Comparison of ENCODE assay signal across 10 cellular contexts in the genomic region with DNA sequence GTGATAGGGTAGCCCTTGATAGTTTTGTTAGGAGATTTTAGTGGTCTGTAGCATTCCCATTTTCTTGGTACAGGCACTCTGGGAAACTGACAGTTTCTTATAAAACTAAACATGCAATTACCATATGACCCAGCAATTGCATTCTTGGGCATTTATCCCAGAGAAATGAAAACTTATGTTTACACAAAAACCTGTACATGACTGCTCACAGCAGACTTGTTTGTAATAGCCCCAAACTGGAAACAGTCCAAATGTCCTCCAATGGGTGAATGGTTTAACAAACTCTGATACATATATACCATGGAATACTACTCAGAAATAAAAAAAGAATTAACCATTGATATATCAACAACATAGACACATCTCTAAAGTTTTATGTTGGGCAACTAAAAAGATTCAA.
DNase-seq lines count a peak whose midpoint lies in the region; ATAC-seq and TF ChIP-seq lines count a peak whose summit lies in the region.
"Had no signal": no experiment of that assay in that cellular context is flagged by ENCODE, and none has a peak within 500 bp of the region (broad histone marks: within the 10 kb centered on the region; RNA-seq: fewer than 3 reads in every experiment).

No MANE protein-coding gene starts in this region.

- no peaks in the 10 kb centered on the region for H3K79me2 ChIP-seq in osteoblast (ENCODE audit: insufficient read depth, low read length)

- H3K9me3 ChIP-seq in osteoblast (ENCODE audit: low read depth, low read length) (no peaks in the 10 kb centered on the region), WERI-Rb-1 (ENCODE audit: severe bottlenecking) (no peaks in the 10 kb centered on the region)
- H3K9me3 ChIP-seq: esophagus muscularis mucosa had no signal

- H3K4me1 ChIP-seq in osteoblast (ENCODE audit: insufficient read depth, low read length) = peaks cover 14% of the 10 kb centered on the region

- no peak for TF ChIP-seq CTCF in osteoblast (IDR thresholded peaks at IDR 0.05; ENCODE audit: extremely low read depth, low read depth, low read length)
- TF ChIP-seq CTCF in WERI-Rb-1 (IDR thresholded peaks at IDR 0.05; ENCODE audit: low read depth, low read length) = no peak

- H3K27me3 ChIP-seq in osteoblast (ENCODE audit: insufficient read depth, low read length) (no peaks in the 10 kb centered on the region), WERI-Rb-1 (ENCODE audit: insufficient read depth, low read depth, severe bottlenecking) (no peaks in the 10 kb centered on the region)
- H3K27me3 ChIP-seq: esophagus muscularis mucosa had no signal

- no peak overlapping the region for H2AFZ ChIP-seq in osteoblast (ENCODE audit: low read length)

- no peak for ATAC-seq in GM21526 (IDR thresholded peaks at IDR 0.05; ENCODE audit: low FRiP score, unreplicated experiment)

- peaks cover under 1% of the 10 kb centered on the region for H3K36me3 ChIP-seq in osteoblast (ENCODE audit: insufficient read depth, low read length)
- H3K36me3 ChIP-seq in WERI-Rb-1 = no peaks in the 10 kb centered on the region

- DNase-seq in DMS79 treated with DMSO at 0.1 percent for 48 hours (lab: John Stamatoyannopoulos, UW) (peak; percentile 17), DMS79 (lab: John Stamatoyannopoulos, UW) (no peak), NCI-H226 (peak; percentile 15), dermis microvascular lymphatic vessel endothelial cell (ENCODE audit: low read depth in 2 of 2) (peak; percentile 29 to 78), osteoblast (ENCODE audit: insufficient read length, low spot score, missing footprints) (no peak), NCI-H526 treated with DMSO at 0.1 percent for 48 hours (lab: John Stamatoyannopoulos, UW) (no peak), WERI-Rb-1 (no peak)
- DNase-seq: activated T-cell treated with anti-CD3 and anti-CD28 coated beads, Interleukin-2, amount 50 U/mL, for 1 hour had no signal

- peak overlapping the region; percentile 45 for H3K27ac ChIP-seq in osteoblast (ENCODE audit: low read depth, low read length)
- H3K27ac ChIP-seq in WERI-Rb-1 = no peak overlapping the region

- H4K20me1 ChIP-seq in osteoblast (ENCODE audit: insufficient read depth, low read length) = peaks cover 6% of the 10 kb centered on the region

- H3K4me3 ChIP-seq in osteoblast (ENCODE audit: insufficient read depth, low read length) (no peak overlapping the region), WERI-Rb-1 (ENCODE audit: low read depth, low read length) (no peak overlapping the region)
- H3K4me3 ChIP-seq: esophagus muscularis mucosa had no signal

- H3K4me2 ChIP-seq in osteoblast (ENCODE audit: insufficient read depth, low read length) = peak overlapping the region; percentile 56

Comparison
In these comparisons a context has a peak if more than half of its experiments do, and no peak if none do; other contexts are left out.
1. DNase-seq: peak in DMS79 treated with DMSO at 0.1 percent for 48 hours (single experiment), NCI-H226 (single experiment) and dermis microvascular lymphatic vessel endothelial cell (2 of 2); none in DMS79 (single experiment), osteoblast (single experiment), NCI-H526 treated with DMSO at 0.1 percent for 48 hours (single experiment) and WERI-Rb-1 (single experiment).